Comparison of ENCODE assay signal across 21 cellular contexts in the genomic region with DNA sequence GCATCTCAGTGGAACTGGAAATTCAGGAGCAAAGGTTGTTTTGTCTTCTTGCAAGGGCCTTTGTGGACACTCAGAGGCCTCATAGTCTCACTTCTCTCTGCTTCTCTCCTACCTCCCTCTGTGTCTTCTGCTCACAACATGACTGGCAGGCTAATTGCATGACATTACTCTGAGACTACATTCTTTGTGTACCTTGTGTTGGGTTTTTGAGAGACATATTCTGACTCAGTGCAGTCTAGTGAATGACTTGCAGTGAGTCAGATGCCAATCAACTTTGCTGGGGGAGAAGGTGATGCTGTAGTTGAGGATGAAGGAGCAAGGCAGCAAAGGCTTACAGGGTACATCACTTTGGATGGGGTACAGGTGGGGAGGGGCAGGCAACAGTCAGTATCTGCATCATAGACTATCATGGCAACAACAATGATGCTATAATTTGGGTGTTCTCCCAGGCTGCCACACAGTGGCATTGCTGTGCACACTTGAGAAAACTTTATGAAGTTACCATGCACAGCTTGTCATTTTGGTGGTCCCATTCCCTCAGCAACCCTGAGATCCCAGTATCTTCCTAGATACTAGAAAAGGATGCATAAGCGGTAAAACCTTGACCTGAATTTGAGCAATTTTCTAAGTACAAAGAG.
A peak's percentile ranks its signal among the peaks of the same experiment; 100 is the strongest.
DNase-seq lines count a peak whose midpoint lies in the region; ATAC-seq lines count a peak whose summit lies in the region.
"Had no signal": no experiment of that assay in that cellular context is flagged by ENCODE, and none has a peak within 500 bp of the region (broad histone marks: within the 10 kb centered on the region; RNA-seq: fewer than 3 reads in every experiment).

No MANE protein-coding gene starts in this region.

- H3K9me3 ChIP-seq in Karpas-422 (ENCODE audit: low read length): no peaks in the 10 kb centered on the region

- no peak overlapping the region for H3K4me2 ChIP-seq in Karpas-422 (ENCODE audit: low read depth, low read length, poor library complexity, severe bottlenecking)
- H3K4me2 ChIP-seq: GM23338 had no signal

- no peaks in the 10 kb centered on the region for H3K4me1 Mint-ChIP-seq in activated T-helper 17 cell treated with anti-CD3 and anti-CD28 coated beads, Interleukin-2, amount 50 U/mL, for 72 hours
- H3K4me1 Mint-ChIP-seq: activated CD4-positive, alpha-beta T cell treated with anti-CD3 and anti-CD28 coated beads, Interleukin-2, amount 10 ng/mL, durations not matched to agents 24 days and 14 days; activated naive CD8-positive, alpha-beta T cell treated with anti-CD3 and anti-CD28 coated beads, Interleukin-2, amount 10 ng/mL, durations not matched to agents 7 days and 5 days; neural crest cell had no signal

- H3K4me3 ChIP-seq in Karpas-422 (ENCODE audit: low read length): no peak overlapping the region
- H3K4me3 ChIP-seq: GM23338, heart right ventricle, SK-N-MC had no signal

- H3K27ac Mint-ChIP-seq in activated T-helper 17 cell treated with anti-CD3 and anti-CD28 coated beads, Interleukin-2, amount 50 U/mL, for 72 hours: no peak overlapping the region
- H3K27ac Mint-ChIP-seq: activated CD4-positive, alpha-beta T cell treated with anti-CD3 and anti-CD28 coated beads, Interleukin-2, amount 10 ng/mL, durations not matched to agents 24 days and 14 days; activated naive CD8-positive, alpha-beta T cell treated with anti-CD3 and anti-CD28 coated beads, Interleukin-2, amount 10 ng/mL, durations not matched to agents 7 days and 5 days; GM23338; type B pancreatic cell had no signal

- no peaks in the 10 kb centered on the region for H3K9me2 ChIP-seq in Karpas-422 (replicated peaks; ENCODE audit: insufficient read depth, low read length)

- H3K4me3 Mint-ChIP-seq in activated T-helper 17 cell treated with anti-CD3 and anti-CD28 coated beads, Interleukin-2, amount 50 U/mL, for 72 hours: no peak overlapping the region
- H3K4me3 Mint-ChIP-seq: activated CD4-positive, alpha-beta T cell treated with anti-CD3 and anti-CD28 coated beads, Interleukin-2, amount 10 ng/mL, durations not matched to agents 24 days and 14 days; activated naive CD8-positive, alpha-beta T cell treated with anti-CD3 and anti-CD28 coated beads, Interleukin-2, amount 10 ng/mL, durations not matched to agents 7 days and 5 days; GM23338; neural crest cell; type B pancreatic cell had no signal

- no peaks in the 10 kb centered on the region for H3K4me1 ChIP-seq in Karpas-422 (ENCODE audit: low read length)

- no peaks in the 10 kb centered on the region; the same call in 1 of the 2 replicates for H3K27me3 ChIP-seq in Karpas-422 (ENCODE audit: low read length)
- H3K27me3 ChIP-seq: heart right ventricle had no signal

- no peaks in the 10 kb centered on the region for H3K9me3 Mint-ChIP-seq in activated T-helper 17 cell treated with anti-CD3 and anti-CD28 coated beads, Interleukin-2, amount 50 U/mL, for 72 hours
- H3K9me3 Mint-ChIP-seq: type B pancreatic cell had no signal

- H3K27me3 Mint-ChIP-seq in activated T-helper 17 cell treated with anti-CD3 and anti-CD28 coated beads, Interleukin-2, amount 50 U/mL, for 72 hours: peaks cover 3% of the 10 kb centered on the region
- H3K27me3 Mint-ChIP-seq: activated CD4-positive, alpha-beta T cell treated with anti-CD3 and anti-CD28 coated beads, Interleukin-2, amount 10 ng/mL, durations not matched to agents 24 days and 14 days; activated naive CD8-positive, alpha-beta T cell treated with anti-CD3 and anti-CD28 coated beads, Interleukin-2, amount 10 ng/mL, durations not matched to agents 7 days and 5 days; type B pancreatic cell had no signal

- H4K20me1 ChIP-seq in Karpas-422 (ENCODE audit: insufficient read depth, low read depth, low read length): no peaks in the 10 kb centered on the region

- H2AFZ ChIP-seq in Karpas-422 (ENCODE audit: low read length): no peak overlapping the region

- peak; percentile 55 to 65 for ATAC-seq in activated CD4-positive, CD25-positive, alpha-beta regulatory T cell treated with anti-CD3 and anti-CD28 coated beads, Interleukin-2, amount 50 U/mL, for 24 hours
- peak; percentile 73 for ATAC-seq in activated T-helper 17 cell treated with anti-CD3 and anti-CD28 coated beads, Interleukin-2, amount 50 U/mL, for 72 hours (replicated peaks)
- ATAC-seq in HG02623 (IDR thresholded peaks at IDR 0.05; ENCODE audit: unreplicated experiment) (no peak), HG03139 (IDR thresholded peaks at IDR 0.05; ENCODE audit: unreplicated experiment) (no peak)
- ATAC-seq: GM23338, heart right ventricle had no signal

- no peaks in the 10 kb centered on the region for H3K79me2 ChIP-seq in Karpas-422 (ENCODE audit: low read length)

- no peaks in the 10 kb centered on the region for H3K36me3 ChIP-seq in Karpas-422 (ENCODE audit: insufficient read depth, low read length)
- H3K36me3 ChIP-seq: heart right ventricle had no signal

- no peak overlapping the region for H3K9ac ChIP-seq in Karpas-422 (ENCODE audit: low read length)

- DNase-seq in activated CD4-positive, CD25-positive, alpha-beta regulatory T cell treated with anti-CD3 and anti-CD28 coated beads, Interleukin-2, amount 50 U/mL, for 72 hours: no peak
- DNase-seq in Karpas-422 (peak; percentile 30), kidney tubule cell (ENCODE audit: low spot score) (peak; percentile 91), NCI-H82 (lab: John Stamatoyannopoulos, UW) (no peak)
- DNase-seq: activated CD4-positive, alpha-beta T cell treated with anti-CD3 and anti-CD28 coated beads, Interleukin-2, amount 10 ng/mL, durations not matched to agents 24 days and 14 days; activated naive CD8-positive, alpha-beta T cell treated with anti-CD3 and anti-CD28 coated beads, Interleukin-2, amount 10 ng/mL, durations not matched to agents 7 days and 5 days; activated T-cell treated with anti-CD3 and anti-CD28 coated beads for 4 hours; DMS153; heart right ventricle; NCI-H187; NCI-H510A; stimulated activated naive CD4-positive, alpha-beta T cell treated with Interleukin-2 at 50 U/mL for 16 hours had no signal

- no peaks in the 10 kb centered on the region for H3K36me3 Mint-ChIP-seq in activated T-helper 17 cell treated with anti-CD3 and anti-CD28 coated beads, Interleukin-2, amount 50 U/mL, for 72 hours (ENCODE audit: low read depth)
- H3K36me3 Mint-ChIP-seq: type B pancreatic cell had no signal

- H3K27ac ChIP-seq in Karpas-422 (ENCODE audit: low read length): no peak overlapping the region
- H3K27ac ChIP-seq: C4-2B, heart right ventricle, SK-N-MC had no signal

Comparison
In these comparisons a context has a peak if more than half of its experiments do, and no peak if none do; other contexts are left out.
1. ATAC-seq: peak in activated CD4-positive, CD25-positive, alpha-beta regulatory T cell treated with anti-CD3 and anti-CD28 coated beads, Interleukin-2, amount 50 U/mL, for 24 hours (2 of 2) and activated T-helper 17 cell treated with anti-CD3 and anti-CD28 coated beads, Interleukin-2, amount 50 U/mL, for 72 hours (single experiment); none in HG02623 (single experiment) and HG03139 (single experiment).
2. DNase-seq: peak in Karpas-422 (single experiment) and kidney tubule cell (single experiment); none in activated CD4-positive, CD25-positive, alpha-beta regulatory T cell treated with anti-CD3 and anti-CD28 coated beads, Interleukin-2, amount 50 U/mL, for 72 hours (single experiment) and NCI-H82 (single experiment).